Comparison of ENCODE assay signal across 1 cellular context in genomic region chr19:39704181-39705044, GRCh38.
TF ChIP-seq lines count a peak whose summit lies in the region.

Gene LGALS14 (plus strand): TSS chr19:39704481. CDS start chr19:39704529, 48 bp downstream.

TF ChIP-seq in GM12878, 131 proteins besides CTCF, POLR2A, EP300 and RAD21 (continued from another document and continues in another):
- TF ChIP-seq USF2 (IDR thresholded peaks at IDR 0.05; ENCODE audit: borderline replicate concordance, low read depth, low read length), result no peak
- no peak for TF ChIP-seq SUPT20H (IDR thresholded peaks at IDR 0.05; ENCODE audit: borderline replicate concordance, control insufficient read depth, low read depth, low read length)
- TF ChIP-seq RELB (IDR thresholded peaks at IDR 0.05; ENCODE audit: low read depth), result peak; percentile 54; the same call in 1 of the 2 replicates
- no peak for TF ChIP-seq HSF1 (IDR thresholded peaks at IDR 0.05; ENCODE audit: low read depth, low read length)
- peak; percentile 55 for TF ChIP-seq BCL3 (IDR thresholded peaks at IDR 0.05; ENCODE audit: borderline replicate concordance, insufficient read depth, low read depth, low read length, poor library complexity, severe bottlenecking)
- TF ChIP-seq CEBPZ (IDR thresholded peaks at IDR 0.05; ENCODE audit: low read depth, low read length), result no peak
- TF ChIP-seq JUND (IDR thresholded peaks at IDR 0.05; ENCODE audit: low read depth, low read length), result no peak
- TF ChIP-seq EED (IDR thresholded peaks at IDR 0.05; ENCODE audit: low read depth), result peak; percentile 39; the same call in 1 of the 2 replicates
- no peak for TF ChIP-seq MAX (IDR thresholded peaks at IDR 0.05; ENCODE audit: low read depth, low read length)
- peak; percentile 95 for TF ChIP-seq SMAD1 (IDR thresholded peaks at IDR 0.05; ENCODE audit: low read depth, partially characterized antibody)
- no peak for TF ChIP-seq ELK1 (IDR thresholded peaks at IDR 0.05; ENCODE audit: low read depth, low read length)
- no peak for TF ChIP-seq SPI1 (IDR thresholded peaks at IDR 0.05; ENCODE audit: borderline replicate concordance, insufficient read depth, low read depth, low read length)
- 0 out of 2 replicates have a peak, but pooled peaks have one; percentile 22 for TF ChIP-seq PAX5 (IDR thresholded peaks at IDR 0.05; ENCODE audit: borderline replicate concordance, low read depth, low read length)
- no peak for TF ChIP-seq KAT2A (conservative IDR thresholded peaks at IDR 0.05; ENCODE audit: control insufficient read depth, low read depth, low read length)
- no peak for TF ChIP-seq ZNF24 (IDR thresholded peaks at IDR 0.05)
- TF ChIP-seq USF1 (IDR thresholded peaks at IDR 0.05; ENCODE audit: borderline replicate concordance, extremely low read length, insufficient read depth, low read depth, low read length), result no peak
- TF ChIP-seq ZNF622 (IDR thresholded peaks at IDR 0.05), result no peak
- no peak for TF ChIP-seq PRDM15 (CRISPR knock-in tag; IDR thresholded peaks at IDR 0.05)
- TF ChIP-seq CREB1 (IDR thresholded peaks at IDR 0.05; ENCODE audit: low read depth), result 0 out of 2 replicates have a peak, but pooled peaks have one; percentile 8
- TF ChIP-seq MEF2B (IDR thresholded peaks at IDR 0.05; ENCODE audit: partially characterized antibody, poor library complexity, severe bottlenecking), result no peak
- no peak for TF ChIP-seq HDAC2 (IDR thresholded peaks at IDR 0.05)
- TF ChIP-seq CBX3 (IDR thresholded peaks at IDR 0.05; ENCODE audit: borderline replicate concordance, low read depth), result no peak
- TF ChIP-seq ZNF592 (IDR thresholded peaks at IDR 0.05), result no peak
- peak in 1 of 2 experiments; percentile 31; a peak in 2 of 4 replicates for TF ChIP-seq IKZF2 (IDR thresholded peaks at IDR 0.05)
- no peak for TF ChIP-seq SP1 (IDR thresholded peaks at IDR 0.05; ENCODE audit: low read depth, low read length)
- no peak for TF ChIP-seq SREBF1 (IDR thresholded peaks at IDR 0.05; ENCODE audit: low read length)
- TF ChIP-seq E2F8 (IDR thresholded peaks at IDR 0.05; ENCODE audit: low read depth, partially characterized antibody), result no peak
